In genomic region chr10:107364872-107365271, GRCh38 we compare ENCODE assay signal across 11 cellular contexts.
"Had no signal": no experiment of that assay in that cellular context is flagged by ENCODE, and none has a peak within 500 bp of the region (broad histone marks: within the 10 kb centered on the region; RNA-seq: fewer than 3 reads in every experiment).

No MANE protein-coding gene starts in this region.

- FAIRE-seq: H1, H54 had no signal

- H3K4me1 Mint-ChIP-seq: GM23338, H9 had no signal

- H3K9me3 Mint-ChIP-seq: GM23338, H9 had no signal

- ATAC-seq: GM23338, HCT116 had no signal

- H3K27ac ChIP-seq: GM23248 had no signal

- H3K27ac Mint-ChIP-seq: GM23338, H9, HFFc6 had no signal

- DNase-seq: GM23248, GOT3, H7, H9, HCEC 1CT, HFFc6 had no signal

- H3K9ac ChIP-seq: GM23248 had no signal

- H2AFZ ChIP-seq: GM23248, GM23338 had no signal

- H3K36me3 ChIP-seq: HAP-1 had no signal

- H3K4me3 ChIP-seq: GM23248, GM23338, HAP-1 had no signal

- H3K9me3 ChIP-seq: HAP-1 had no signal

- H3K4me1 ChIP-seq: HAP-1 had no signal

- H3K4me2 ChIP-seq: GM23338 had no signal

- H3K4me3 Mint-ChIP-seq: GM23338, H9, HFFc6 had no signal
